Comparison of ENCODE assay signal across 1 cellular context in genomic region chr17:36545465-36546417, GRCh38.
TF ChIP-seq lines count a peak whose summit lies in the region.

No MANE protein-coding gene starts in this region.

TF ChIP-seq in HepG2, 621 proteins besides CTCF, POLR2A, EP300 and RAD21 (continued from another document and continues in another):
- TF ChIP-seq ZC3H4 (CRISPR knock-in tag; IDR thresholded peaks at IDR 0.05; ENCODE audit: borderline replicate concordance) (no peak), HNRNPK (IDR thresholded peaks at IDR 0.05; ENCODE audit: low read depth, low read length, poor library complexity, severe bottlenecking) (peak; percentile 79), ZNF224 (CRISPR knock-in tag; IDR thresholded peaks at IDR 0.05) (no peak), ZNF256 (CRISPR knock-in tag; conservative IDR thresholded peaks at IDR 0.05) (no peak), FOSL1 (CRISPR knock-in tag; IDR thresholded peaks at IDR 0.05; ENCODE audit: borderline replicate concordance) (no peak), NR0B2 (CRISPR knock-in tag; IDR thresholded peaks at IDR 0.05) (0 out of 2 replicates have a peak, but pooled peaks have one; percentile 57), TRAFD1 (CRISPR knock-in tag; IDR thresholded peaks at IDR 0.05; ENCODE audit: borderline replicate concordance) (no peak), KAT8 (CRISPR knock-in tag; IDR thresholded peaks at IDR 0.05) (0 out of 2 replicates have a peak, but pooled peaks have one; percentile 61), ATF4 (CRISPR knock-in tag; IDR thresholded peaks at IDR 0.05) (peak in 1 of 2 experiments; percentile 75; a peak in 1 of 4 replicates), KLF16 (CRISPR knock-in tag; IDR thresholded peaks at IDR 0.05) (peak in 1 of 2 experiments; percentile 63; a peak in 2 of 4 replicates), TMF1 (CRISPR knock-in tag; IDR thresholded peaks at IDR 0.05; ENCODE audit: low read depth) (no peak), SNAPC5 (CRISPR knock-in tag; IDR thresholded peaks at IDR 0.05; ENCODE audit: borderline replicate concordance) (peak; percentile 21; the same call in 1 of the 2 replicates), PHF20 (CRISPR knock-in tag; IDR thresholded peaks at IDR 0.05) (peak; percentile 64), MAZ (IDR thresholded peaks at IDR 0.05; ENCODE audit: borderline replicate concordance, low read depth, low read length) (peak; percentile 100), MAZ (CRISPR knock-in tag; IDR thresholded peaks at IDR 0.05; ENCODE audit: low read depth) (peak; percentile 97), ZMYM4 (CRISPR knock-in tag; IDR thresholded peaks at IDR 0.05) (0 out of 2 replicates have a peak, but pooled peaks have one; percentile 25), ZNF558 (CRISPR knock-in tag; IDR thresholded peaks at IDR 0.05; ENCODE audit: borderline replicate concordance) (peak; percentile 44; the same call in 1 of the 2 replicates), IKZF1 (IDR thresholded peaks at IDR 0.05) (no peak), SIN3B (IDR thresholded peaks at IDR 0.05; ENCODE audit: low read length) (peak; percentile 78; the same call in 1 of the 2 replicates), CERS6 (CRISPR knock-in tag; IDR thresholded peaks at IDR 0.05) (no peak), SAFB2 (CRISPR knock-in tag; IDR thresholded peaks at IDR 0.05; ENCODE audit: borderline replicate concordance, low read depth) (0 out of 2 replicates have a peak, but pooled peaks have one; percentile 55), KDM6A (CRISPR knock-in tag; IDR thresholded peaks at IDR 0.05; ENCODE audit: low read depth) (no peak), ZNF547 (CRISPR knock-in tag; IDR thresholded peaks at IDR 0.05) (no peak), AGO2 (optimal IDR thresholded peaks at IDR 0.05; ENCODE audit: low read depth, low read length) (peak; percentile 63), JDP2 (CRISPR knock-in tag; IDR thresholded peaks at IDR 0.05; ENCODE audit: borderline replicate concordance) (no peak), DR1 (CRISPR knock-in tag; IDR thresholded peaks at IDR 0.05) (peak; percentile 11), MBNL3 (CRISPR knock-in tag; conservative IDR thresholded peaks at IDR 0.05) (no peak), TAF1 (CRISPR knock-in tag; IDR thresholded peaks at IDR 0.05) (peak; percentile 82), YEATS2 (CRISPR knock-in tag; IDR thresholded peaks at IDR 0.05; ENCODE audit: borderline replicate concordance) (peak; percentile 93), SIX4 (CRISPR knock-in tag; IDR thresholded peaks at IDR 0.05) (no peak), HOXA5 (CRISPR knock-in tag; IDR thresholded peaks at IDR 0.05) (peak; percentile 52; the same call in 1 of the 2 replicates), SP4 (CRISPR knock-in tag; IDR thresholded peaks at IDR 0.05) (peak; percentile 74), KLF15 (CRISPR knock-in tag; IDR thresholded peaks at IDR 0.05; ENCODE audit: borderline replicate concordance) (no peak), ZNF609 (CRISPR knock-in tag; IDR thresholded peaks at IDR 0.05; ENCODE audit: borderline replicate concordance) (peak; percentile 48), E2F1 (CRISPR knock-in tag; IDR thresholded peaks at IDR 0.05) (no peak), ZNF704 (CRISPR knock-in tag; IDR thresholded peaks at IDR 0.05; ENCODE audit: borderline replicate concordance) (no peak; the same call in 1 of the 2 replicates), ZMAT3 (CRISPR knock-in tag; conservative IDR thresholded peaks at IDR 0.05) (peak; percentile 48), ZNF343 (CRISPR knock-in tag; IDR thresholded peaks at IDR 0.05) (no peak), ZNF703 (CRISPR knock-in tag; IDR thresholded peaks at IDR 0.05; ENCODE audit: borderline replicate concordance) (peak; percentile 38; the same call in 1 of the 2 replicates), ZNF549 (CRISPR knock-in tag; IDR thresholded peaks at IDR 0.05) (no peak), HHEX (CRISPR knock-in tag; IDR thresholded peaks at IDR 0.05) (no peak), ZNF354B (CRISPR knock-in tag; IDR thresholded peaks at IDR 0.05) (no peak), RORA (CRISPR knock-in tag; IDR thresholded peaks at IDR 0.05) (no peak), CREB1 (IDR thresholded peaks at IDR 0.05) (peak; percentile 63), CREB1 (CRISPR knock-in tag; IDR thresholded peaks at IDR 0.05) (no peak), ZSCAN9 (CRISPR knock-in tag; IDR thresholded peaks at IDR 0.05; ENCODE audit: borderline replicate concordance) (peak; percentile 43), PTBP1 (IDR thresholded peaks at IDR 0.05; ENCODE audit: low read depth, low read length, poor library complexity, severe bottlenecking) (no peak), ZSCAN20 (CRISPR knock-in tag; IDR thresholded peaks at IDR 0.05; ENCODE audit: borderline replicate concordance) (no peak), RAD51 (IDR thresholded peaks at IDR 0.05; ENCODE audit: borderline replicate concordance) (no peak), ZNF7 (CRISPR knock-in tag; IDR thresholded peaks at IDR 0.05) (no peak), RNF2 (conservative IDR thresholded peaks at IDR 0.05; ENCODE audit: low read depth) (no peak), ZNF121 (CRISPR knock-in tag; IDR thresholded peaks at IDR 0.05) (no peak), ZNF263 (CRISPR knock-in tag; IDR thresholded peaks at IDR 0.05) (no peak), ZNF180 (CRISPR knock-in tag; IDR thresholded peaks at IDR 0.05; ENCODE audit: borderline replicate concordance, low read depth) (no peak), MATR3 (CRISPR knock-in tag; IDR thresholded peaks at IDR 0.05) (no peak), ZNF530 (CRISPR knock-in tag; IDR thresholded peaks at IDR 0.05; ENCODE audit: low read depth) (no peak), ZNF790 (CRISPR knock-in tag; IDR thresholded peaks at IDR 0.05; ENCODE audit: borderline replicate concordance) (peak; percentile 81; the same call in 1 of the 2 replicates), REL (CRISPR knock-in tag; conservative IDR thresholded peaks at IDR 0.05) (no peak; the same call in 1 of the 2 replicates), PHF21A (CRISPR knock-in tag; IDR thresholded peaks at IDR 0.05) (peak; percentile 51; the same call in 1 of the 2 replicates), CBX1 (IDR thresholded peaks at IDR 0.05; ENCODE audit: low read depth) (no peak), NR2F2 (IDR thresholded peaks at IDR 0.05; ENCODE audit: borderline replicate concordance, low read depth) (peak; percentile 8; the same call in 1 of the 2 replicates), KDM1A (CRISPR knock-in tag; IDR thresholded peaks at IDR 0.05) (no peak), ZNF543 (CRISPR knock-in tag; IDR thresholded peaks at IDR 0.05) (0 out of 2 replicates have a peak, but pooled peaks have one; percentile 22), ZFP36 (IDR thresholded peaks at IDR 0.05; ENCODE audit: borderline replicate concordance, low read depth, low read length, partially characterized antibody) (no peak), RXRA (CRISPR knock-in tag; IDR thresholded peaks at IDR 0.05) (no peak), ZNF432 (CRISPR knock-in tag; IDR thresholded peaks at IDR 0.05; ENCODE audit: borderline replicate concordance) (no peak), RBM22 (optimal IDR thresholded peaks at IDR 0.05; ENCODE audit: low read length) (no peak), ZBTB8A (CRISPR knock-in tag; IDR thresholded peaks at IDR 0.05; ENCODE audit: borderline replicate concordance, low read depth) (no peak), ZNF740 (CRISPR knock-in tag; IDR thresholded peaks at IDR 0.05) (peak; percentile 80), MAFG (CRISPR knock-in tag; IDR thresholded peaks at IDR 0.05) (no peak), ZNF383 (CRISPR knock-in tag; IDR thresholded peaks at IDR 0.05; ENCODE audit: borderline replicate concordance) (no peak), HES4 (CRISPR knock-in tag; IDR thresholded peaks at IDR 0.05; ENCODE audit: borderline replicate concordance) (peak; percentile 74; the same call in 1 of the 2 replicates), RFX5 (IDR thresholded peaks at IDR 0.05; ENCODE audit: low read depth, low read length) (no peak; the same call in 1 of the 2 replicates), ZNF672 (CRISPR knock-in tag; IDR thresholded peaks at IDR 0.05) (no peak)
